ENCODE assay signal across 8 cellular contexts in genomic region chr1:166838766-166839599, GRCh38. TPM values are rescaled to one million over a fixed set of nuclear protein-coding genes. Genes with fewer than 3 reads are reported as not detected.
DNase-seq lines count a peak whose midpoint lies in the region; ATAC-seq and TF ChIP-seq lines count a peak whose summit lies in the region.

TSS of gene POGK (plus strand) at chr1:166839475. CDS start at chr1:166840957, 1,482 bp downstream.

- CTCF ChIA-PET in PC-9 (lab: Charles Lee), result interaction anchor here (0.8 kb wide), 1 partner anchor 37 kb away, joined by 3 read pairs; the partner anchor contains the start of gene TADA1

- no peaks in the 10 kb centered on the region for H3K36me3 Mint-ChIP-seq in IgD-negative memory B cell

- no peaks in the 10 kb centered on the region for H3K9me2 ChIP-seq in PC-9 (ENCODE audit: insufficient read depth)

- H3K4me1 Mint-ChIP-seq in IgD-negative memory B cell, result peaks cover 18 to 29% (median 28%) of the 10 kb centered on the region in 3 donors

- H3K27ac ChIP-seq in PC-9 (peak within 1 kb of the TSS; percentile 35), mucosa of rectum (ENCODE audit: low read depth in 2 of 2, low read length in 2 of 2) (peak within 1 kb of the TSS; percentile 90 to 92)

- peaks cover 28% of the 10 kb centered on the region for H3K79me2 ChIP-seq in PC-9 (ENCODE audit: low read depth)

- POLR2A ChIA-PET in PC-9 (lab: Charles Lee; ENCODE audit: unreplicated experiment), result interaction anchor here (0.6 to 1.0 kb wide), 5 partner anchors 20 to 348 kb away, joined by 3 to 8 read pairs (median 4); partner anchors contain the start of gene TADA1

- H3K27ac Mint-ChIP-seq in IgD-negative memory B cell, result peak within 1 kb of the TSS; percentile 64 to 95 (median 89)

- H3K4me2 ChIP-seq in PC-9, result peak within 1 kb of the TSS; percentile 99

- peaks cover 7% of the 10 kb centered on the region for H3K4me1 ChIP-seq in PC-9 (replicated peaks; ENCODE audit: insufficient read depth)
- H3K4me1 ChIP-seq in mucosa of rectum (ENCODE audit: control insufficient read depth in 2 of 2, insufficient read depth in 2 of 2, low read length in 2 of 2), result peaks cover 33 to 38% of the 10 kb centered on the region in 2 donors

- ATAC-seq in GM21576 (IDR thresholded peaks at IDR 0.05; ENCODE audit: unreplicated experiment), result peak; percentile 96

- DNase-seq in DMS153 (lab: John Stamatoyannopoulos, UW) (peak; percentile 92), PC-9 (peak; percentile 70 to 88), epithelial cell of proximal tubule (ENCODE audit: low read depth) (peak; percentile 40)
- peak; percentile 84 for DNase-seq in activated T-cell treated with anti-CD3 and anti-CD28 coated beads, Interleukin-2, amount 50 U/mL, for 1 hour
- DNase-seq in stimulated activated CD8-positive, alpha-beta memory T cell treated with anti-CD3 and anti-CD28 coated beads, Interleukin-4, amount 100 ng/mL, for 4 hours (ENCODE audit: low read depth in 2 of 2, low spot score in 1 of 2), result peak; percentile 53 to 65

- H4K20me1 ChIP-seq in PC-9 (ENCODE audit: insufficient read depth), result peaks cover 10% of the 10 kb centered on the region; the same call in 1 of the 2 replicates

- peak within 1 kb of the TSS; percentile 75 to 79 for H3K9ac ChIP-seq in mucosa of rectum (ENCODE audit: low read depth in 1 of 2, low read length in 2 of 2)

- H3K4me3 ChIP-seq in PC-9 (peak within 1 kb of the TSS; percentile 74), epithelial cell of proximal tubule (ENCODE audit: low read depth, low read length) (peak within 1 kb of the TSS; percentile 76), mucosa of rectum (ENCODE audit: low read length in 2 of 2) (peak within 1 kb of the TSS; percentile 67 to 89)

- H3K4me3 Mint-ChIP-seq in IgD-negative memory B cell, result peak within 1 kb of the TSS; percentile 91 to 99 (median 96)

- no TSS peak for BruUV-seq in PC-9 (replicated peaks; lab: Mats Ljungman, UMichigan)

- intact Hi-C loops in PC-9 (cut with micrococcal nuclease; ENCODE audit: unreplicated experiment), result loop anchor here (2.0 kb wide), 1 partner anchor 38 kb away; the partner anchor contains the start of gene TADA1

- H3K9me3 ChIP-seq in PC-9 (ENCODE audit: insufficient read depth, low read depth) (no peaks in the 10 kb centered on the region), mucosa of rectum (ENCODE audit: control insufficient read depth in 2 of 2, low read length in 2 of 2) (no peaks in the 10 kb centered on the region)

- TF ChIP-seq CTCF in PC-9 (conservative IDR thresholded peaks at IDR 0.05) (no peak), epithelial cell of proximal tubule (conservative IDR thresholded peaks at IDR 0.05; ENCODE audit: low read depth, low read length) (no peak)

- peaks cover 3% of the 10 kb centered on the region for H3F3A ChIP-seq in PC-9 (ENCODE audit: insufficient read depth, low read depth)

- H3K27me3 ChIP-seq in PC-9 (ENCODE audit: insufficient read depth, low read depth), result peaks cover 6% of the 10 kb centered on the region
- H3K27me3 ChIP-seq in mucosa of rectum (ENCODE audit: control insufficient read depth in 2 of 2, insufficient read depth in 2 of 2, low read length in 2 of 2), result no peaks in the 10 kb centered on the region

- peaks cover 0 to 2% (median 0%) of the 10 kb centered on the region in 3 donors for H3K9me3 Mint-ChIP-seq in IgD-negative memory B cell

- H3K27me3 Mint-ChIP-seq in IgD-negative memory B cell, result no peaks in the 10 kb centered on the region

- H3K36me3 ChIP-seq in PC-9 (ENCODE audit: low read depth) (peaks cover 23% of the 10 kb centered on the region), mucosa of rectum (ENCODE audit: control insufficient read depth in 2 of 2, insufficient read depth in 2 of 2, low read length in 2 of 2) (peaks cover 24 to 31% of the 10 kb centered on the region in 2 donors)

- peak within 1 kb of the TSS; percentile 100 for H2AFZ ChIP-seq in PC-9

RNA-seq across cellular contexts. Expression of gene POGK, which starts in this region (rescaled TPM):
- polyA plus RNA-seq in IgD-negative memory B cell, result 18.3 TPM
- total RNA-seq in PC-9 (2021), result 17.0 and 18.8 TPM in 2 replicates
- 23.2 and 32.5 TPM in 2 replicates for total RNA-seq in epithelial cell of proximal tubule

Comparison
In these comparisons a context has a peak if more than half of its experiments do, and no peak if none do; other contexts are left out.
1. Peak in every context shown above with its lines: DNase-seq, ATAC-seq, H3K4me3 ChIP-seq and H3K27ac ChIP-seq.
2. DNase-seq: peak in every context shown above with its lines; median percentile 92 in DMS153; 84 in activated T-cell treated with anti-CD3 and anti-CD28 coated beads, Interleukin-2, amount 50 U/mL, for 1 hour; 79 in PC-9; 59 in stimulated activated CD8-positive, alpha-beta memory T cell treated with anti-CD3 and anti-CD28 coated beads, Interleukin-4, amount 100 ng/mL, for 4 hours; 40 in epithelial cell of proximal tubule.